9 cellular contexts compared by ENCODE assay signal in genomic region chr18:74476154-74476553, GRCh38. TPM values are rescaled to one million over a fixed set of nuclear protein-coding genes. Genes with fewer than 3 reads are reported as not detected.
DNase-seq lines count a peak whose midpoint lies in the region; ATAC-seq and TF ChIP-seq lines count a peak whose summit lies in the region.
"Had no signal": no experiment of that assay in that cellular context is flagged by ENCODE, and none has a peak within 500 bp of the region (broad histone marks: within the 10 kb centered on the region; RNA-seq: fewer than 3 reads in every experiment).

No MANE protein-coding gene starts in this region.

- H3K4me1 ChIP-seq in left lung, result peaks cover 0 to 24% of the 10 kb centered on the region in 2 donors

- H3K36me3 ChIP-seq in left lung, result no peaks in the 10 kb centered on the region

- no peaks in the 10 kb centered on the region for H3K9me3 Mint-ChIP-seq in T-helper 2 cell treated with Interferon-gamma antibody and Interleukin-4, amounts not matched to agents 5 μg/mL and 100 μg/mL, for 36 hours

- ATAC-seq in HG02885 (IDR thresholded peaks at IDR 0.05; ENCODE audit: poor library complexity, unreplicated experiment) (peak; percentile 54), left lung (no peak), HG02852 (IDR thresholded peaks at IDR 0.05; ENCODE audit: unreplicated experiment) (no peak), HG02759 (IDR thresholded peaks at IDR 0.05; ENCODE audit: unreplicated experiment) (no peak)

- H3K4me1 Mint-ChIP-seq in T-helper 2 cell treated with Interferon-gamma antibody and Interleukin-4, amounts not matched to agents 5 μg/mL and 100 μg/mL, for 36 hours (ENCODE audit: low read depth), result no peaks in the 10 kb centered on the region

- DNase-seq in AG09319 (ENCODE audit: extremely low read depth, low read depth) (no peak), astrocyte of the hippocampus (ENCODE audit: low read depth, low spot score) (peak; percentile 54), left lung (no peak)
- DNase-seq in stimulated activated naive CD4-positive, alpha-beta T cell treated with Interleukin-2 at 50 U/mL for 16 hours (lab: John Stamatoyannopoulos, UW), result no peak
- no peak for DNase-seq in T-helper 2 cell treated with Interferon-gamma antibody and Interleukin-4, amounts not matched to agents 5 μg/mL and 100 μg/mL, for 36 hours (ENCODE audit: low spot score)

- intact Hi-C loops in left lung (cut with DNase I), result no loop called here

- H3K9me3 ChIP-seq in left lung, result no peaks in the 10 kb centered on the region

- H3K36me3 Mint-ChIP-seq in T-helper 2 cell treated with Interferon-gamma antibody and Interleukin-4, amounts not matched to agents 5 μg/mL and 100 μg/mL, for 36 hours (ENCODE audit: low read depth), result no peaks in the 10 kb centered on the region

- peak; percentile 58 for TF ChIP-seq CTCF in AG09319 (IDR thresholded peaks at IDR 0.05; ENCODE audit: low read depth, low read length)
- TF ChIP-seq CTCF in left lung (IDR thresholded peaks at IDR 0.05), result peak; percentile 20 to 41

- no peak overlapping the region for H3K27ac Mint-ChIP-seq in T-helper 2 cell treated with Interferon-gamma antibody and Interleukin-4, amounts not matched to agents 5 μg/mL and 100 μg/mL, for 36 hours

- H3K27ac ChIP-seq in left lung, result no peak overlapping the region

- peaks cover 2% of the 10 kb centered on the region for H3K27me3 Mint-ChIP-seq in T-helper 2 cell treated with Interferon-gamma antibody and Interleukin-4, amounts not matched to agents 5 μg/mL and 100 μg/mL, for 36 hours (ENCODE audit: low read depth)

- no peaks in the 10 kb centered on the region for H3K27me3 ChIP-seq in left lung

- H3K4me3 Mint-ChIP-seq in T-helper 2 cell treated with Interferon-gamma antibody and Interleukin-4, amounts not matched to agents 5 μg/mL and 100 μg/mL, for 36 hours, result no peak overlapping the region

- H3K4me3 ChIP-seq in left lung, result no peak overlapping the region

RNA-seq across cellular contexts. Expression of gene DIPK1C, which starts 19.0 kb away (rescaled TPM):
- total RNA-seq in left lung, result not detected
- total RNA-seq: dermis microvascular lymphatic vessel endothelial cell had no signal

RNA-seq across cellular contexts. Expression of gene CNDP2, which starts 20.0 kb away (rescaled TPM):
- total RNA-seq in left lung, result 100 to 1,000 TPM; 242 to 301 TPM

RNA-seq across cellular contexts. Expression of gene CNDP1, which starts 58.1 kb away (rescaled TPM):
- not detected for total RNA-seq in left lung
- total RNA-seq: dermis microvascular lymphatic vessel endothelial cell had no signal
